8 cellular contexts compared by ENCODE assay signal in genomic region chr3:127820871-127821853, GRCh38. TPM values are rescaled to one million over a fixed set of nuclear protein-coding genes. Genes with fewer than 3 reads are reported as not detected.
DNase-seq lines count a peak whose midpoint lies in the region; ATAC-seq and TF ChIP-seq lines count a peak whose summit lies in the region.

No MANE protein-coding gene starts in this region.

- ATAC-seq in natural killer cell (no peak), HG03045 (IDR thresholded peaks at IDR 0.05; ENCODE audit: unreplicated experiment) (no peak)

- no peaks in the 10 kb centered on the region for H3K36me3 ChIP-seq in HAP-1 (replicated peaks)

- H3K9me3 Mint-ChIP-seq in dendritic cell treated with granulocyte-macrophage colony-stimulating factor and Interleukin-4, amounts not matched to agents 40 ng/mL and 50 ng/mL, for 4 days, result peaks cover under 1% of the 10 kb centered on the region
- no peaks in the 10 kb centered on the region for H3K9me3 Mint-ChIP-seq in natural killer cell

- H3K4me1 Mint-ChIP-seq in dendritic cell treated with granulocyte-macrophage colony-stimulating factor and Interleukin-4, amounts not matched to agents 40 ng/mL and 50 ng/mL, for 4 days (ENCODE audit: low read depth), result peaks cover 59% of the 10 kb centered on the region
- H3K4me1 Mint-ChIP-seq in natural killer cell, result peaks cover 10 to 12% of the 10 kb centered on the region in 2 donors

- intact Hi-C loops in dendritic cell treated with granulocyte-macrophage colony-stimulating factor and Interleukin-4, amounts not matched to agents 40 ng/mL and 50 ng/mL, for 4 days (cut with micrococcal nuclease), result loop anchor here (5.0 to 10.0 kb wide), 2 partner anchors 44 to 66 kb away; no protein-coding TSS in a partner anchor
- intact Hi-C loops in natural killer cell (cut with micrococcal nuclease), result no loop called here

- peak overlapping the region; percentile 98 for H3K4me3 ChIP-seq in GM12875 (ENCODE audit: low read depth, low read length)
- H3K4me3 ChIP-seq in HAP-1, result no peak overlapping the region

- TF ChIP-seq CTCF in GM12875 (IDR thresholded peaks at IDR 0.05; ENCODE audit: borderline replicate concordance, insufficient read depth, low read depth, low read length), result no peak
- no peak for TF ChIP-seq CTCF in natural killer cell (IDR thresholded peaks at IDR 0.05)

- DNase-seq in NCI-H146 treated with DMSO at 0.1 percent for 48 hours (lab: John Stamatoyannopoulos, UW; ENCODE audit: unreplicated experiment) (peak; percentile 52), natural killer cell (no peak), HAP-1 (ENCODE audit: low spot score in 2 of 2) (no peak), Ammon's horn (ENCODE audit: low spot score) (no peak), RPMI8226 (no peak)

- peaks cover 19% of the 10 kb centered on the region for H3K27me3 ChIP-seq in HAP-1 (ENCODE audit: low read depth)

- in situ Hi-C loops in HAP-1 (cut with MboI; ENCODE audit: low sequenced_read_pairs), result no loop called here

- H3K27ac Mint-ChIP-seq in dendritic cell treated with granulocyte-macrophage colony-stimulating factor and Interleukin-4, amounts not matched to agents 40 ng/mL and 50 ng/mL, for 4 days, result peak overlapping the region; percentile 65
- no peak overlapping the region for H3K27ac Mint-ChIP-seq in natural killer cell

- H3K9me3 ChIP-seq in HAP-1, result no peaks in the 10 kb centered on the region

- peak overlapping the region; percentile 98 for H3K4me3 Mint-ChIP-seq in dendritic cell treated with granulocyte-macrophage colony-stimulating factor and Interleukin-4, amounts not matched to agents 40 ng/mL and 50 ng/mL, for 4 days
- H3K4me3 Mint-ChIP-seq in natural killer cell, result peak overlapping the region; percentile 0

- peaks cover 15% of the 10 kb centered on the region for H3K36me3 Mint-ChIP-seq in dendritic cell treated with granulocyte-macrophage colony-stimulating factor and Interleukin-4, amounts not matched to agents 40 ng/mL and 50 ng/mL, for 4 days (ENCODE audit: low read depth)
- no peaks in the 10 kb centered on the region for H3K36me3 Mint-ChIP-seq in natural killer cell

- no peaks in the 10 kb centered on the region for H3K4me1 ChIP-seq in HAP-1

- H3K27me3 Mint-ChIP-seq in dendritic cell treated with granulocyte-macrophage colony-stimulating factor and Interleukin-4, amounts not matched to agents 40 ng/mL and 50 ng/mL, for 4 days, result peaks cover 28% of the 10 kb centered on the region
- peaks cover 32 to 45% of the 10 kb centered on the region in 2 donors for H3K27me3 Mint-ChIP-seq in natural killer cell (ENCODE audit: low read depth in 2 of 2)

RNA-seq across cellular contexts. Expression of gene MGLL, which starts 1.2 kb away (rescaled TPM):
- 1 to 10 TPM; 2.7 to 4.6 (median 3.0) TPM for total RNA-seq in natural killer cell
